Comparison of ENCODE assay signal across 27 cellular contexts in the genomic region with DNA sequence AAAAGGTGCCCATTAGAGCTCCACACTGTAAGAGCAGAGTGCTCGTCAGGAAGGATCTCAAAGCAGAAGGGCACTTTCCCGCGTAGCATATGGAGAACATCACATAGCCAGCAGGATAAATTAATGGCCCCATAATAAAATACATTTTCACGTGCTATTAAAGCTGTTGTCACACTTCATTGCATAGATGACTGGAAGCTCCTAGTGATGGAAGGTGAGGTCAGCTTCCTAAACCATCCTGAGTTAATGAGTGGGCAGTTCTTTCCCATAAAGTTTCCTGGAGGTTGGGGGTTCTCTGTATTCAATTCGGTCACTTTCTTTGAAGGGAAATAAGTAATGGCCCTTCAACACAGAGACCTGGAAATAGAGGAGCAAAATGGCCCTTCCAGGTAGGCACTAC.
"Had no signal": no experiment of that assay in that cellular context is flagged by ENCODE, and none has a peak within 500 bp of the region (broad histone marks: within the 10 kb centered on the region; RNA-seq: fewer than 3 reads in every experiment).

No MANE protein-coding gene starts in this region.

- ATAC-seq: esophagus mucosa; gastrocnemius medialis; heart left ventricle; left lobe of liver; mucosa of descending colon; natural killer cell treated with Interleukin-12 subunit alpha and Interleukin-12 subunit beta and Interleukin-15 and Interleukin-18, amount 100 ng/mL, for 72 hours; sciatic nerve; stimulated activated effector memory CD8-positive, alpha-beta T cell treated with anti-CD3 and anti-CD28 coated beads, Interleukin-12 subunit alpha, Interleukin-12 subunit beta, amount 100 ng/mL, for 72 hours had no signal

- H3K4me2 ChIP-seq: hepatocyte had no signal

- H3K4me3 ChIP-seq: colonic mucosa, gastrocnemius medialis, heart left ventricle, hepatocyte, lung, mucosa of descending colon, right atrium auricular region, smooth muscle cell, stomach, tibial artery, upper lobe of left lung had no signal

- H2AFZ ChIP-seq: hepatocyte, parathyroid adenoma had no signal

- DNase-seq: colonic mucosa; effector CD8-positive, alpha-beta T cell; endodermal cell; foreskin fibroblast; gastrocnemius medialis; heart left ventricle; kidney; mucosa of descending colon; naive B cell; stimulated activated CD4-positive, alpha-beta T cell treated with anti-CD3 and anti-CD28 coated beads, Interleukin-2, amount 100 ng/mL, for 24 hours; stimulated activated CD4-positive, alpha-beta T cell treated with anti-CD3 and anti-CD28 coated beads, Interleukin-4, amount 100 ng/mL, for 24 hours; stimulated activated naive CD4-positive, alpha-beta T cell treated with Interleukin-2 at 50 U/mL for 16 hours; stomach; tibial artery; upper lobe of left lung had no signal

- H3K36me3 ChIP-seq: colonic mucosa, gastrocnemius medialis, heart left ventricle, neutrophil, right atrium auricular region, stomach, tibial artery, upper lobe of left lung had no signal

- H3K27me3 ChIP-seq: colonic mucosa, gastrocnemius medialis, heart left ventricle, hepatocyte, neutrophil, right atrium auricular region, stomach, tibial artery, upper lobe of left lung had no signal

- H3K4me1 ChIP-seq: colonic mucosa, gastrocnemius medialis, heart left ventricle, parathyroid adenoma, right atrium auricular region, stomach, tibial artery, upper lobe of left lung had no signal

- H3K27ac ChIP-seq: colonic mucosa, epithelial cell of prostate, gastrocnemius medialis, heart left ventricle, hepatocyte, neutrophil, parathyroid adenoma, right atrium auricular region, stomach, tibial artery, upper lobe of left lung had no signal

- H3K9me3 ChIP-seq: colonic mucosa, gastrocnemius medialis, heart left ventricle, neutrophil, right atrium auricular region, stomach, tibial artery, upper lobe of left lung had no signal

- H3K9ac ChIP-seq: parathyroid adenoma had no signal
